ENCODE assay signal across 18 cellular contexts in genomic region chr1:9763914-9764313, GRCh38. TPM values are rescaled to one million over a fixed set of nuclear protein-coding genes. Genes with fewer than 3 reads are reported as not detected.
DNase-seq lines count a peak whose midpoint lies in the region; ATAC-seq and TF ChIP-seq lines count a peak whose summit lies in the region.
"Had no signal": no experiment of that assay in that cellular context is flagged by ENCODE, and none has a peak within 500 bp of the region (broad histone marks: within the 10 kb centered on the region; RNA-seq: fewer than 3 reads in every experiment).

No MANE protein-coding gene starts in this region.

- H3K9ac ChIP-seq in HUES48 (ENCODE audit: low read depth, low read length): no peak overlapping the region

- no peaks in the 10 kb centered on the region for H3K9me3 Mint-ChIP-seq in activated naive CD8-positive, alpha-beta T cell treated with anti-CD3 and anti-CD28 coated beads, Interleukin-2, amount 10 ng/mL, durations not matched to agents 7 days and 5 days
- no peaks in the 10 kb centered on the region for H3K9me3 Mint-ChIP-seq in activated naive CD8-positive, alpha-beta T cell treated with anti-CD3 and anti-CD28 coated beads, Interleukin-2, amount 50 U/mL, for 24 hours
- H3K9me3 Mint-ChIP-seq in chondrocyte (ENCODE audit: low read depth): no peaks in the 10 kb centered on the region
- H3K9me3 Mint-ChIP-seq in osteocyte (ENCODE audit: unreplicated experiment): no peaks in the 10 kb centered on the region

- H3K4me1 ChIP-seq in HUES48 (ENCODE audit: control insufficient read depth, insufficient read depth, low read length) (peaks cover 28% of the 10 kb centered on the region), thyroid gland (no peaks in the 10 kb centered on the region)

- H3K27ac Mint-ChIP-seq in activated naive CD8-positive, alpha-beta T cell treated with anti-CD3 and anti-CD28 coated beads, Interleukin-2, amount 10 ng/mL, durations not matched to agents 7 days and 5 days: peak overlapping the region; percentile 68
- H3K27ac Mint-ChIP-seq in activated naive CD8-positive, alpha-beta T cell treated with anti-CD3 and anti-CD28 coated beads, Interleukin-2, amount 50 U/mL, for 24 hours: no peak overlapping the region
- H3K27ac Mint-ChIP-seq in chondrocyte (ENCODE audit: unreplicated experiment): peak overlapping the region; percentile 32
- H3K27ac Mint-ChIP-seq in osteocyte (ENCODE audit: unreplicated experiment): peak overlapping the region; percentile 69

- no peaks in the 10 kb centered on the region for H3K36me3 ChIP-seq in HUES48 (ENCODE audit: control insufficient read depth, insufficient read depth, low read length)
- H3K36me3 ChIP-seq in thyroid gland: no peaks in the 10 kb centered on the region
- H3K36me3 ChIP-seq: MG63, SJSA1 had no signal

- POLR2A ChIA-PET in activated naive CD8-positive, alpha-beta T cell treated with anti-CD3 and anti-CD28 coated beads, Interleukin-2, amount 10 ng/mL, durations not matched to agents 7 days and 5 days (lab: Charles Lee): no interaction called here

- H3K9me3 ChIP-seq in HUES48 (ENCODE audit: control insufficient read depth, insufficient read depth, low read length) (no peaks in the 10 kb centered on the region), thyroid gland (no peaks in the 10 kb centered on the region)
- H3K9me3 ChIP-seq: MG63, SJSA1 had no signal

- intact Hi-C loops in thyroid gland (cut with DNase I): no loop called here

- no peaks in the 10 kb centered on the region for H3K27me3 Mint-ChIP-seq in activated naive CD8-positive, alpha-beta T cell treated with anti-CD3 and anti-CD28 coated beads, Interleukin-2, amount 10 ng/mL, durations not matched to agents 7 days and 5 days
- H3K27me3 Mint-ChIP-seq in activated naive CD8-positive, alpha-beta T cell treated with anti-CD3 and anti-CD28 coated beads, Interleukin-2, amount 50 U/mL, for 24 hours: no peaks in the 10 kb centered on the region
- H3K27me3 Mint-ChIP-seq in chondrocyte (ENCODE audit: low read depth) (no peaks in the 10 kb centered on the region), osteocyte (ENCODE audit: unreplicated experiment) (no peaks in the 10 kb centered on the region)

- H3K36me3 Mint-ChIP-seq in activated naive CD8-positive, alpha-beta T cell treated with anti-CD3 and anti-CD28 coated beads, Interleukin-2, amount 10 ng/mL, durations not matched to agents 7 days and 5 days: peaks cover 16% of the 10 kb centered on the region
- peaks cover 2% of the 10 kb centered on the region for H3K36me3 Mint-ChIP-seq in activated naive CD8-positive, alpha-beta T cell treated with anti-CD3 and anti-CD28 coated beads, Interleukin-2, amount 50 U/mL, for 24 hours (ENCODE audit: low read depth)
- no peaks in the 10 kb centered on the region for H3K36me3 Mint-ChIP-seq in chondrocyte (ENCODE audit: low read depth)
- peaks cover 6% of the 10 kb centered on the region for H3K36me3 Mint-ChIP-seq in osteocyte (ENCODE audit: unreplicated experiment)

- TF ChIP-seq POLR2A in thyroid gland (IDR thresholded peaks at IDR 0.05): no peak

- no peak overlapping the region for H3K4me3 ChIP-seq in HUES48 (ENCODE audit: low read depth, low read length)
- H3K4me3 ChIP-seq in thyroid gland (replicated peaks in 1 of 3): no peak overlapping the region
- H3K4me3 ChIP-seq: MG63, SJSA1 had no signal

- no peak for ATAC-seq in activated naive CD8-positive, alpha-beta T cell treated with anti-CD3 and anti-CD28 coated beads, Interleukin-2, amount 10 ng/mL, durations not matched to agents 7 days and 5 days (ENCODE audit: low read depth)
- ATAC-seq in activated naive CD8-positive, alpha-beta T cell treated with anti-CD3 and anti-CD28 coated beads, Interleukin-2, amount 50 U/mL, for 24 hours: no peak
- no peak for ATAC-seq in HG02973 (IDR thresholded peaks at IDR 0.05; ENCODE audit: unreplicated experiment)
- ATAC-seq: HepG2 had no signal

- no peak for DNase-seq in activated naive CD8-positive, alpha-beta T cell treated with anti-CD3 and anti-CD28 coated beads, Interleukin-2, amount 10 ng/mL, durations not matched to agents 7 days and 5 days
- no peak for DNase-seq in activated naive CD8-positive, alpha-beta T cell treated with anti-CD3 and anti-CD28 coated beads, Interleukin-2, amount 50 U/mL, for 24 hours
- DNase-seq in chondrocyte (ENCODE audit: low spot score) (no peak), osteocyte (ENCODE audit: extremely low spot score, unreplicated experiment) (no peak), thyroid gland (no peak), NCI-H748 (lab: John Stamatoyannopoulos, UW; ENCODE audit: unreplicated experiment) (no peak)
- DNase-seq: C1 segment of cervical spinal cord, DMS 273 treated with DMSO at 0.1 percent for 48 hours, GF-D8, MG63, NCI-H1105, NCI-H1694 treated with DMSO at 0.1 percent for 48 hours, NCI-H526 treated with DMSO at 0.1 percent for 48 hours, RPMI8226 had no signal

- WGBS in thyroid gland, 2 donors: 79 to 88% methylated on average over 2 of the region's 2 CpGs

- H3K4me3 Mint-ChIP-seq in activated naive CD8-positive, alpha-beta T cell treated with anti-CD3 and anti-CD28 coated beads, Interleukin-2, amount 10 ng/mL, durations not matched to agents 7 days and 5 days: no peak overlapping the region
- H3K4me3 Mint-ChIP-seq in activated naive CD8-positive, alpha-beta T cell treated with anti-CD3 and anti-CD28 coated beads, Interleukin-2, amount 50 U/mL, for 24 hours: no peak overlapping the region
- H3K4me3 Mint-ChIP-seq in chondrocyte (ENCODE audit: unreplicated experiment): no peak overlapping the region
- no peak overlapping the region for H3K4me3 Mint-ChIP-seq in osteocyte (ENCODE audit: unreplicated experiment)

- H3K27me3 ChIP-seq in HUES48 (ENCODE audit: control insufficient read depth, insufficient read depth, low read length): no peaks in the 10 kb centered on the region
- no peaks in the 10 kb centered on the region for H3K27me3 ChIP-seq in thyroid gland
- H3K27me3 ChIP-seq: MG63, SJSA1 had no signal

- H3K27ac ChIP-seq in HUES48 (ENCODE audit: low read depth, low read length) (peak overlapping the region; percentile 42), thyroid gland (no peak overlapping the region)
- H3K27ac ChIP-seq: SJSA1 had no signal

- TF ChIP-seq CTCF in chondrocyte (IDR thresholded peaks at IDR 0.05): no peak
- TF ChIP-seq CTCF in osteocyte (IDR thresholded peaks at IDR 0.05): no peak
- no peak for TF ChIP-seq CTCF in thyroid gland (IDR thresholded peaks at IDR 0.05)

- peaks cover 8% of the 10 kb centered on the region for H3K4me1 Mint-ChIP-seq in activated naive CD8-positive, alpha-beta T cell treated with anti-CD3 and anti-CD28 coated beads, Interleukin-2, amount 10 ng/mL, durations not matched to agents 7 days and 5 days
- peaks cover 12% of the 10 kb centered on the region for H3K4me1 Mint-ChIP-seq in activated naive CD8-positive, alpha-beta T cell treated with anti-CD3 and anti-CD28 coated beads, Interleukin-2, amount 50 U/mL, for 24 hours
- H3K4me1 Mint-ChIP-seq in chondrocyte (ENCODE audit: low read depth) (peaks cover 27% of the 10 kb centered on the region), osteocyte (ENCODE audit: unreplicated experiment) (peaks cover 28% of the 10 kb centered on the region)

RNA-seq across cellular contexts. Expression of gene CLSTN1, which starts 59.9 kb away (rescaled TPM):
- 100 to 1,000 TPM; 104 to 106 TPM for total RNA-seq in activated naive CD8-positive, alpha-beta T cell treated with anti-CD3 and anti-CD28 coated beads, Interleukin-2, amount 10 ng/mL, durations not matched to agents 7 days and 5 days
- 125 to 139 TPM (median 126 TPM) in 3 replicates for total RNA-seq in chondrocyte
- total RNA-seq in osteocyte: 179 and 187 TPM in 2 replicates
- 10 to 100 TPM; 59.5 to 85.0 (median 81.5) TPM for total RNA-seq in thyroid gland
